ENCODE assay signal across 33 cellular contexts in the genomic region with DNA sequence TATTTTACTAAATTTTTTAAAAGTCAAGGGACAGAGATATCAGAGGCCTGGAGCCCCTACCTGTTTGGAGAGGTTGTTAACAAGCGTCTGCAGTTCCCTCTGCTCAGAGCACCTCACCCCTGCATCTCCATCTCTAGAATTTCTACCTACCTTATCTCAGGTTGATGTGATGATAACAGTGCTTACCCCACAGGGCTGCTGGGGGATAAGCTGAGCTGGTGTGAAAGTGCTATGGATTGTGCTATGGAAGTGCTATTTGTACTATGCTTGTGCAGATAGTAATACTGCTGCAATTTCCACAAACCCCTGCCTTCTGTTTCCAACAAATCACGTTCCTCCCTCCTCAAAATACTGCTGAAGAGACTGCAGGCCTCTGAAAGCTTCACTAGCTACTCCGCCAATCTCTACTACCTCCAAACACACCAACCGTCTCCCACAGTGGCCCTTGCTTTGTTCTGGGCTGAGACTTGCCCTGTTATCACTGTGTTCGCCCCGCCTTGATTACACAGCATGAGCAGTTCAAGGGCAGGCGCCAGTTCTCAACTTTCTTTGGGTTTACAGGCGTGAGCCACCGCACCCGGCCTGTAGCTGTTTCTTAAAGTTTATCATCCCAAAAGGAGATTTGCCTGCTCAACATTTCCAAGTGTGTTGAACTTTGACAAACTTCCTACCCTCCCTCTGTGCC. TPM values are rescaled to one million over a fixed set of nuclear protein-coding genes. Genes with fewer than 3 reads are reported as not detected.
DNase-seq lines count a peak whose midpoint lies in the region; ATAC-seq, FAIRE-seq and TF ChIP-seq lines count a peak whose summit lies in the region.
"Had no signal": no experiment of that assay in that cellular context is flagged by ENCODE, and none has a peak within 500 bp of the region (broad histone marks: within the 10 kb centered on the region; RNA-seq: fewer than 3 reads in every experiment).

No MANE protein-coding gene starts in this region.

- H3K4me1 ChIP-seq in astrocyte (ENCODE audit: insufficient read depth, low read length): no peaks in the 10 kb centered on the region
- no peaks in the 10 kb centered on the region for H3K4me1 ChIP-seq in gastroesophageal sphincter
- peaks cover 0 to 6% (median 2%) of the 10 kb centered on the region in 4 donors for H3K4me1 ChIP-seq in upper lobe of left lung
- H3K4me1 ChIP-seq: gastrocnemius medialis, Peyer's patch, thyroid gland had no signal

- 72 to 86% methylated on average over 7 to 8 of the region's 10 CpGs for WGBS in gastroesophageal sphincter (ENCODE audit: low coverage in 1 of 2), 2 donors
- WGBS in upper lobe of left lung, 2 donors: 79 to 84% methylated on average over 10 of the region's 10 CpGs

- H3K36me3 Mint-ChIP-seq in astrocyte (ENCODE audit: low read depth, unreplicated experiment): peaks cover 3% of the 10 kb centered on the region
- H3K36me3 Mint-ChIP-seq in stimulated activated effector memory CD8-positive, alpha-beta T cell treated with anti-CD3 and anti-CD28 coated beads, Interleukin-12 subunit alpha, Interleukin-12 subunit beta, amount 100 ng/mL, for 72 hours: no peaks in the 10 kb centered on the region
- H3K36me3 Mint-ChIP-seq: immature natural killer cell, naive B cell had no signal

- H3K79me2 ChIP-seq in astrocyte (ENCODE audit: insufficient read depth, low read length): no peaks in the 10 kb centered on the region

- no peak for TF ChIP-seq POLR2A in gastroesophageal sphincter (IDR thresholded peaks at IDR 0.05)
- TF ChIP-seq POLR2A in upper lobe of left lung (IDR thresholded peaks at IDR 0.05): no peak

- H3K4me2 ChIP-seq in astrocyte (ENCODE audit: low read length): no peak overlapping the region
- H3K4me2 ChIP-seq: KMS-11 had no signal

- H3K9me3 ChIP-seq in astrocyte (ENCODE audit: insufficient read depth, low read depth, low read length) (no peaks in the 10 kb centered on the region), gastroesophageal sphincter (no peaks in the 10 kb centered on the region), upper lobe of left lung (no peaks in the 10 kb centered on the region)
- H3K9me3 ChIP-seq: Caco-2, gastrocnemius medialis, Peyer's patch, thyroid gland had no signal

- peaks cover 6% of the 10 kb centered on the region for H3K27me3 ChIP-seq in astrocyte (ENCODE audit: insufficient read depth, low read length)
- H3K27me3 ChIP-seq in gastroesophageal sphincter: no peaks in the 10 kb centered on the region
- H3K27me3 ChIP-seq in upper lobe of left lung: no peaks in the 10 kb centered on the region
- H3K27me3 ChIP-seq: gastrocnemius medialis, Peyer's patch, thyroid gland had no signal

- no peaks in the 10 kb centered on the region for H3K4me1 Mint-ChIP-seq in astrocyte (ENCODE audit: low read depth, unreplicated experiment)
- H3K4me1 Mint-ChIP-seq in stimulated activated effector memory CD8-positive, alpha-beta T cell treated with anti-CD3 and anti-CD28 coated beads, Interleukin-12 subunit alpha, Interleukin-12 subunit beta, amount 100 ng/mL, for 72 hours: no peaks in the 10 kb centered on the region
- H3K4me1 Mint-ChIP-seq: activated B cell treated with CpG ODN at 0.5 μM for 24 hours, immature natural killer cell, naive B cell had no signal

- peak; percentile 32 for DNase-seq in HuH-7.5 (ENCODE audit: low spot score)
- no peak for DNase-seq in astrocyte (ENCODE audit: low read depth)
- peak; percentile 7 for DNase-seq in fibroblast of the aortic adventitia (ENCODE audit: low read depth)
- no peak for DNase-seq in stimulated activated effector memory CD8-positive, alpha-beta T cell treated with anti-CD3 and anti-CD28 coated beads, Interleukin-12 subunit alpha, Interleukin-12 subunit beta, amount 100 ng/mL, for 72 hours (ENCODE audit: low spot score in 2 of 2)
- no peak for DNase-seq in upper lobe of left lung
- DNase-seq in NCI-H2029 treated with DMSO at 0.1 percent for 48 hours (lab: John Stamatoyannopoulos, UW): no peak
- DNase-seq in C1 segment of cervical spinal cord (lab: John Stamatoyannopoulos, UW): no peak
- DNase-seq: ACHN; activated B cell treated with CpG ODN at 0.5 μM for 24 hours; activated CD4-positive, alpha-beta T cell treated with anti-CD3 and anti-CD28 coated beads, Interleukin-2, amount 50 U/mL, for 4 hours; activated naive CD4-positive, alpha-beta T cell treated with anti-CD3 and anti-CD28 coated beads for 36 hours; DMS79; effector memory CD4-positive, alpha-beta T cell; gastrocnemius medialis; GDM1; H7; hypothalamus; immature natural killer cell; naive B cell; NCI-H1436; NCI-H526 treated with DMSO at 0.1 percent for 48 hours; nucleus accumbens; Peyer's patch; SIG-M5; SW 1271; thyroid gland had no signal

- no peak overlapping the region for H3K9ac ChIP-seq in astrocyte (ENCODE audit: low read length)
- H3K9ac ChIP-seq: KMS-11 had no signal

- no peaks in the 10 kb centered on the region for H4K20me1 ChIP-seq in astrocyte (ENCODE audit: insufficient read depth, low read length)

- no peak for ATAC-seq in stimulated activated effector memory CD8-positive, alpha-beta T cell treated with anti-CD3 and anti-CD28 coated beads, Interleukin-12 subunit alpha, Interleukin-12 subunit beta, amount 100 ng/mL, for 72 hours
- ATAC-seq in gastroesophageal sphincter (no peak), upper lobe of left lung (ENCODE audit: low FRiP score in 2 of 2) (no peak)
- ATAC-seq: gastrocnemius medialis, left lobe of liver had no signal

- no peak for FAIRE-seq in astrocyte (lab: Jason Lieb, UNC)
- FAIRE-seq: GM19239 had no signal

- peaks cover 26% of the 10 kb centered on the region for H3K27me3 Mint-ChIP-seq in astrocyte (ENCODE audit: low read depth, unreplicated experiment)
- H3K27me3 Mint-ChIP-seq: activated B cell treated with CpG ODN at 0.5 μM for 24 hours; stimulated activated naive CD8-positive, alpha-beta T cell treated with anti-CD3 and anti-CD28 coated beads, Interleukin-15, Interleukin-2, amounts not matched to agents 100 ng/mL and 50 ng/mL, for 24 hours had no signal

- TF ChIP-seq CTCF in astrocyte (IDR thresholded peaks at IDR 0.05; ENCODE audit: insufficient read depth, low read depth, low read length): no peak
- TF ChIP-seq CTCF in fibroblast of the aortic adventitia (IDR thresholded peaks at IDR 0.05; ENCODE audit: insufficient read depth, low read length): no peak
- TF ChIP-seq CTCF in gastroesophageal sphincter (IDR thresholded peaks at IDR 0.05): no peak
- TF ChIP-seq CTCF in upper lobe of left lung (IDR thresholded peaks at IDR 0.05): no peak

- no peak overlapping the region for H3K4me3 Mint-ChIP-seq in astrocyte (ENCODE audit: unreplicated experiment)
- H3K4me3 Mint-ChIP-seq in stimulated activated effector memory CD8-positive, alpha-beta T cell treated with anti-CD3 and anti-CD28 coated beads, Interleukin-12 subunit alpha, Interleukin-12 subunit beta, amount 100 ng/mL, for 72 hours: no peak overlapping the region
- H3K4me3 Mint-ChIP-seq: activated B cell treated with CpG ODN at 0.5 μM for 24 hours; activated naive CD4-positive, alpha-beta T cell treated with anti-CD3 and anti-CD28 coated beads for 36 hours; activated T-helper 1 cell treated with anti-CD3 and anti-CD28 coated beads, Interleukin-12 subunit alpha, Interleukin-12 subunit beta, Interleukin-2, Interleukin-4 antibody, amounts not matched to agents 30 ng/mL and 10 ng/mL and 1 ng/mL, durations not matched to agents 14 hours and 24 hours and 36 hours; immature natural killer cell; naive B cell; stimulated activated naive CD8-positive, alpha-beta T cell treated with anti-CD3 and anti-CD28 coated beads, Interleukin-15, Interleukin-2, amounts not matched to agents 100 ng/mL and 50 ng/mL, for 24 hours had no signal

- H3K27ac ChIP-seq in astrocyte (ENCODE audit: low read depth, low read length) (no peak overlapping the region), gastroesophageal sphincter (no peak overlapping the region), upper lobe of left lung (no peak overlapping the region)
- H3K27ac ChIP-seq: gastrocnemius medialis, KMS-11, Peyer's patch, thyroid gland had no signal

- H3K9me3 Mint-ChIP-seq in astrocyte (ENCODE audit: unreplicated experiment): no peaks in the 10 kb centered on the region
- H3K9me3 Mint-ChIP-seq in stimulated activated effector memory CD8-positive, alpha-beta T cell treated with anti-CD3 and anti-CD28 coated beads, Interleukin-12 subunit alpha, Interleukin-12 subunit beta, amount 100 ng/mL, for 72 hours: no peaks in the 10 kb centered on the region
- H3K9me3 Mint-ChIP-seq: activated B cell treated with CpG ODN at 0.5 μM for 24 hours; activated naive CD4-positive, alpha-beta T cell treated with anti-CD3 and anti-CD28 coated beads for 36 hours; activated T-helper 1 cell treated with anti-CD3 and anti-CD28 coated beads, Interleukin-12 subunit alpha, Interleukin-12 subunit beta, Interleukin-2, Interleukin-4 antibody, amounts not matched to agents 30 ng/mL and 10 ng/mL and 1 ng/mL, durations not matched to agents 14 hours and 24 hours and 36 hours; immature natural killer cell; stimulated activated naive CD8-positive, alpha-beta T cell treated with anti-CD3 and anti-CD28 coated beads, Interleukin-15, Interleukin-2, amounts not matched to agents 100 ng/mL and 50 ng/mL, for 24 hours had no signal

- peak overlapping the region; percentile 26 for H2AFZ ChIP-seq in astrocyte (ENCODE audit: low read depth, low read length)

- H3K36me3 ChIP-seq in astrocyte (ENCODE audit: insufficient read depth, low read length): no peaks in the 10 kb centered on the region
- H3K36me3 ChIP-seq in gastroesophageal sphincter: no peaks in the 10 kb centered on the region
- no peaks in the 10 kb centered on the region for H3K36me3 ChIP-seq in upper lobe of left lung
- H3K36me3 ChIP-seq: gastrocnemius medialis, Peyer's patch, thyroid gland had no signal

- TF ChIP-seq EP300 in gastroesophageal sphincter (IDR thresholded peaks at IDR 0.05): no peak
- no peak for TF ChIP-seq EP300 in upper lobe of left lung (IDR thresholded peaks at IDR 0.05)

- no peak overlapping the region for H3K27ac Mint-ChIP-seq in astrocyte (ENCODE audit: unreplicated experiment)
- H3K27ac Mint-ChIP-seq in stimulated activated effector memory CD8-positive, alpha-beta T cell treated with anti-CD3 and anti-CD28 coated beads, Interleukin-12 subunit alpha, Interleukin-12 subunit beta, amount 100 ng/mL, for 72 hours: peak overlapping the region; percentile 16
- H3K27ac Mint-ChIP-seq: activated B cell treated with CpG ODN at 0.5 μM for 24 hours; activated naive CD4-positive, alpha-beta T cell treated with anti-CD3 and anti-CD28 coated beads for 36 hours; activated T-helper 1 cell treated with anti-CD3 and anti-CD28 coated beads, Interleukin-12 subunit alpha, Interleukin-12 subunit beta, Interleukin-2, Interleukin-4 antibody, amounts not matched to agents 30 ng/mL and 10 ng/mL and 1 ng/mL, durations not matched to agents 14 hours and 24 hours and 36 hours; immature natural killer cell; stimulated activated naive CD8-positive, alpha-beta T cell treated with anti-CD3 and anti-CD28 coated beads, Interleukin-15, Interleukin-2, amounts not matched to agents 100 ng/mL and 50 ng/mL, for 24 hours had no signal

- H3K4me3 ChIP-seq in astrocyte (ENCODE audit: insufficient read depth, low read depth, low read length): no peak overlapping the region
- H3K4me3 ChIP-seq in fibroblast of the aortic adventitia (ENCODE audit: low read depth, low read length): no peak overlapping the region
- H3K4me3 ChIP-seq in gastroesophageal sphincter: no peak overlapping the region
- no peak overlapping the region for H3K4me3 ChIP-seq in upper lobe of left lung
- H3K4me3 ChIP-seq: gastrocnemius medialis, Peyer's patch, thyroid gland had no signal

RNA-seq across cellular contexts. Expression of a gene that starts 28.4 kb away (rescaled TPM):
- total RNA-seq in astrocyte: 62.1 and 64.7 TPM in 2 replicates
- 32.7 and 102 TPM in 2 replicates for total RNA-seq in fibroblast of the aortic adventitia (ENCODE audit: low replicate concordance)
- total RNA-seq in gastroesophageal sphincter: 10 to 100 TPM; 40.6 to 55.7 (median 54.7) TPM
- total RNA-seq in upper lobe of left lung: 10 to 100 TPM; 32.5 to 51.0 (median 40.5) TPM

Comparison
In these comparisons a context has a peak if more than half of its experiments do, and no peak if none do; other contexts are left out.
1. DNase-seq: peak in HuH-7.5 (single experiment) and fibroblast of the aortic adventitia (single experiment); none in astrocyte (single experiment), stimulated activated effector memory CD8-positive, alpha-beta T cell treated with anti-CD3 and anti-CD28 coated beads, Interleukin-12 subunit alpha, Interleukin-12 subunit beta, amount 100 ng/mL, for 72 hours (0 of 2), upper lobe of left lung (0 of 2), NCI-H2029 treated with DMSO at 0.1 percent for 48 hours (single experiment) and C1 segment of cervical spinal cord (0 of 14).